1 cellular context compared by ENCODE assay signal in the genomic region with DNA sequence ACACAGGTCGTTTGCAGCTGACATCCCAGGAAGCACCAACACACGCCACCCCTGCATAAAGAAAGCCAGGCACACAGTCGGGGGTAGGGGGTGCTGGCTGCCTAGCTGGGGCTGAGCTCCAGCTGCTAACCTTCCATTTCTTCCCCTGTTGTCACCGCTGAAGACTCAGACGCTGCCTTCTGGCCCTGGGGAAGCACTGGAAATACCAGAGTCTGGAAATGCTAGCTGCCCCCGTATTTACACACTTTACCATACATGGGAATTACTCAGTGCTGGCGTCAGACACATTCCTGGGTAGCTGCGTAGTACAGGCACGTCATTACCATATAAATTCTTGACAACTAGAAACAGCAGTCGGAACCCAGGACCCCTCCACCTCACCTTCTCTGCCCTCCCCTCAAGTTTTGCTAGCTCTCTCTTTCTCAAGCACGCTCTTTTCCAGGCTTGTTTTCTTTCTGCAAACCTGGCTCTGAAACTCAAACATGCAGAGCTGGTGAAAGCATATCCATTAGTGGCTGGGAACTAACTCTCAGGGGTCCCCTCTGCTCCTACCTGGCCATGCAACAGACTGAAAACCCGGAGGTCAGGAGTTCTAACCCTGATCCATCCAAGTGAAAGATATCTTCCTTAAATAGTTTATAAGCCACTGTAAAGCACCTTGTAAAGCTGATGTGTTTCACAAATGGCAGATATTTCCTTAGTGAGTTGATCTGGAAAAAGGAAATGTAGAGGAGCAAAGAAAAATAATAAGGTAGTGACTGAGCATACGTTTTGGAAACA.
A peak's percentile ranks its signal among the peaks of the same experiment; 100 is the strongest.
TF ChIP-seq lines count a peak whose summit lies in the region.

No MANE protein-coding gene starts in this region.

TF ChIP-seq in HEK293, 187 proteins besides CTCF, POLR2A, EP300 and RAD21 (continued from another document and continues in another):
- TF ChIP-seq, protein P1, sequence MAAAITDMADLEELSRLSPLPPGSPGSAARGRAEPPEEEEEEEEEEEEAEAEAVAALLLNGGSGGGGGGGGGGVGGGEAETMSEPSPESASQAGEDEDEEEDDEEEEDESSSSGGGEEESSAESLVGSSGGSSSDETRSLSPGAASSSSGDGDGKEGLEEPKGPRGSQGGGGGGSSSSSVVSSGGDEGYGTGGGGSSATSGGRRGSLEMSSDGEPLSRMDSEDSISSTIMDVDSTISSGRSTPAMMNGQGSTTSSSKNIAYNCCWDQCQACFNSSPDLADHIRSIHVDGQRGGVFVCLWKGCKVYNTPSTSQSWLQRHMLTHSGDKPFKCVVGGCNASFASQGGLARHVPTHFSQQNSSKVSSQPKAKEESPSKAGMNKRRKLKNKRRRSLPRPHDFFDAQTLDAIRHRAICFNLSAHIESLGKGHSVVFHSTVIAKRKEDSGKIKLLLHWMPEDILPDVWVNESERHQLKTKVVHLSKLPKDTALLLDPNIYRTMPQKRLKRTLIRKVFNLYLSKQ (tag by site-specific recombination; IDR thresholded peaks at IDR 0.05; ENCODE audit: borderline replicate concordance): no peak
- TF ChIP-seq, protein P2, sequence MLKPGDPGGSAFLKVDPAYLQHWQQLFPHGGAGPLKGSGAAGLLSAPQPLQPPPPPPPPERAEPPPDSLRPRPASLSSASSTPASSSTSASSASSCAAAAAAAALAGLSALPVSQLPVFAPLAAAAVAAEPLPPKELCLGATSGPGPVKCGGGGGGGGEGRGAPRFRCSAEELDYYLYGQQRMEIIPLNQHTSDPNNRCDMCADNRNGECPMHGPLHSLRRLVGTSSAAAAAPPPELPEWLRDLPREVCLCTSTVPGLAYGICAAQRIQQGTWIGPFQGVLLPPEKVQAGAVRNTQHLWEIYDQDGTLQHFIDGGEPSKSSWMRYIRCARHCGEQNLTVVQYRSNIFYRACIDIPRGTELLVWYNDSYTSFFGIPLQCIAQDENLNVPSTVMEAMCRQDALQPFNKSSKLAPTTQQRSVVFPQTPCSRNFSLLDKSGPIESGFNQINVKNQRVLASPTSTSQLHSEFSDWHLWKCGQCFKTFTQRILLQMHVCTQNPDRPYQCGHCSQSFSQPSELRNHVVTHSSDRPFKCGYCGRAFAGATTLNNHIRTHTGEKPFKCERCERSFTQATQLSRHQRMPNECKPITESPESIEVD (tag by site-specific recombination; IDR thresholded peaks at IDR 0.05): no peak; the same call in 1 of the 2 replicates
- TF ChIP-seq, protein P3, sequence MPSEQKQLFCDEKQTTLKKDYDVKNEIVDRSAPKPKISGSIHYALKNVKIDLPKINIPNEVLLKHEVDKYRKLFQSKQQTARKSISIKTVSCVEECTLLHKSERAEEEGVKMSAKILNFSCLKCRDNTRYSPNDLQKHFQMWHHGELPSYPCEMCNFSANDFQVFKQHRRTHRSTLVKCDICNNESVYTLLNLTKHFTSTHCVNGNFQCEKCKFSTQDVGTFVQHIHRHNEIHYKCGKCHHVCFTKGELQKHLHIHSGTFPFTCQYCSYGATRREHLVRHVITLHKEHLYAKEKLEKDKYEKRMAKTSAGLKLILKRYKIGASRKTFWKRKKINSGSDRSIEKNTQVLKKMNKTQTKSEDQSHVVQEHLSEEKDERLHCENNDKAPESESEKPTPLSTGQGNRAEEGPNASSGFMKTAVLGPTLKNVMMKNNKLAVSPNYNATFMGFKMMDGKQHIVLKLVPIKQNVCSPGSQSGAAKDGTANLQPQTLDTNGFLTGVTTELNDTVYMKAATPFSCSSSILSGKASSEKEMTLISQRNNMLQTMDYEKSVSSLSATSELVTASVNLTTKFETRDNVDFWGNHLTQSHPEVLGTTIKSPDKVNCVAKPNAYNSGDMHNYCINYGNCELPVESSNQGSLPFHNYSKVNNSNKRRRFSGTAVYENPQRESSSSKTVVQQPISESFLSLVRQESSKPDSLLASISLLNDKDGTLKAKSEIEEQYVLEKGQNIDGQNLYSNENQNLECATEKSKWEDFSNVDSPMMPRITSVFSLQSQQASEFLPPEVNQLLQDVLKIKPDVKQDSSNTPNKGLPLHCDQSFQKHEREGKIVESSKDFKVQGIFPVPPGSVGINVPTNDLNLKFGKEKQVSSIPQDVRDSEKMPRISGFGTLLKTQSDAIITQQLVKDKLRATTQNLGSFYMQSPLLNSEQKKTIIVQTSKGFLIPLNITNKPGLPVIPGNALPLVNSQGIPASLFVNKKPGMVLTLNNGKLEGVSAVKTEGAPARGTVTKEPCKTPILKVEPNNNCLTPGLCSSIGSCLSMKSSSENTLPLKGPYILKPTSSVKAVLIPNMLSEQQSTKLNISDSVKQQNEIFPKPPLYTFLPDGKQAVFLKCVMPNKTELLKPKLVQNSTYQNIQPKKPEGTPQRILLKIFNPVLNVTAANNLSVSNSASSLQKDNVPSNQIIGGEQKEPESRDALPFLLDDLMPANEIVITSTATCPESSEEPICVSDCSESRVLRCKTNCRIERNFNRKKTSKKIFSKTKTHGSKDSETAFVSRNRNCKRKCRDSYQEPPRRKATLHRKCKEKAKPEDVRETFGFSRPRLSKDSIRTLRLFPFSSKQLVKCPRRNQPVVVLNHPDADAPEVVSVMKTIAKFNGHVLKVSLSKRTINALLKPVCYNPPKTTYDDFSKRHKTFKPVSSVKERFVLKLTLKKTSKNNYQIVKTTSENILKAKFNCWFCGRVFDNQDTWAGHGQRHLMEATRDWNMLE (tag by site-specific recombination; conservative IDR thresholded peaks at IDR 0.05; ENCODE audit: low read depth): 0 out of 2 replicates have a peak, but pooled peaks have one; percentile 28
- TF ChIP-seq, protein P4, sequence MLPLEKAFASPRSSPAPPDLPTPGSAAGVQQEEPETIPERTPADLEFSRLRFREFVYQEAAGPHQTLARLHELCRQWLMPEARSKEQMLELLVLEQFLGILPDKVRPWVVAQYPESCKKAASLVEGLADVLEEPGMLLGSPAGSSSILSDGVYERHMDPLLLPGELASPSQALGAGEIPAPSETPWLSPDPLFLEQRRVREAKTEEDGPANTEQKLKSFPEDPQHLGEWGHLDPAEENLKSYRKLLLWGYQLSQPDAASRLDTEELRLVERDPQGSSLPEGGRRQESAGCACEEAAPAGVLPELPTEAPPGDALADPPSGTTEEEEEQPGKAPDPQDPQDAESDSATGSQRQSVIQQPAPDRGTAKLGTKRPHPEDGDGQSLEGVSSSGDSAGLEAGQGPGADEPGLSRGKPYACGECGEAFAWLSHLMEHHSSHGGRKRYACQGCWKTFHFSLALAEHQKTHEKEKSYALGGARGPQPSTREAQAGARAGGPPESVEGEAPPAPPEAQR (tag by site-specific recombination; IDR thresholded peaks at IDR 0.05): no peak
- peak; percentile 54 for TF ChIP-seq ZNF184 (tag by site-specific recombination; IDR thresholded peaks at IDR 0.05)
- TF ChIP-seq, protein P5, sequence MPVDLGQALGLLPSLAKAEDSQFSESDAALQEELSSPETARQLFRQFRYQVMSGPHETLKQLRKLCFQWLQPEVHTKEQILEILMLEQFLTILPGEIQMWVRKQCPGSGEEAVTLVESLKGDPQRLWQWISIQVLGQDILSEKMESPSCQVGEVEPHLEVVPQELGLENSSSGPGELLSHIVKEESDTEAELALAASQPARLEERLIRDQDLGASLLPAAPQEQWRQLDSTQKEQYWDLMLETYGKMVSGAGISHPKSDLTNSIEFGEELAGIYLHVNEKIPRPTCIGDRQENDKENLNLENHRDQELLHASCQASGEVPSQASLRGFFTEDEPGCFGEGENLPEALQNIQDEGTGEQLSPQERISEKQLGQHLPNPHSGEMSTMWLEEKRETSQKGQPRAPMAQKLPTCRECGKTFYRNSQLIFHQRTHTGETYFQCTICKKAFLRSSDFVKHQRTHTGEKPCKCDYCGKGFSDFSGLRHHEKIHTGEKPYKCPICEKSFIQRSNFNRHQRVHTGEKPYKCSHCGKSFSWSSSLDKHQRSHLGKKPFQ (tag by site-specific recombination; IDR thresholded peaks at IDR 0.05): no peak
- TF ChIP-seq SCRT2 (tag by site-specific recombination; IDR thresholded peaks at IDR 0.05): no peak
- no peak for TF ChIP-seq KLF8 (tag by site-specific recombination; IDR thresholded peaks at IDR 0.05)
- no peak for TF ChIP-seq ZNF510 (tag by site-specific recombination; IDR thresholded peaks at IDR 0.05; ENCODE audit: insufficient replicate concordance)
- TF ChIP-seq ZNF19 (tag by site-specific recombination; IDR thresholded peaks at IDR 0.05; ENCODE audit: low read depth): no peak
- no peak for TF ChIP-seq ZNF16 (tag by site-specific recombination; IDR thresholded peaks at IDR 0.05; ENCODE audit: low read depth)
- TF ChIP-seq YY1 (tag by site-specific recombination; IDR thresholded peaks at IDR 0.05): no peak
- TF ChIP-seq, protein P6, sequence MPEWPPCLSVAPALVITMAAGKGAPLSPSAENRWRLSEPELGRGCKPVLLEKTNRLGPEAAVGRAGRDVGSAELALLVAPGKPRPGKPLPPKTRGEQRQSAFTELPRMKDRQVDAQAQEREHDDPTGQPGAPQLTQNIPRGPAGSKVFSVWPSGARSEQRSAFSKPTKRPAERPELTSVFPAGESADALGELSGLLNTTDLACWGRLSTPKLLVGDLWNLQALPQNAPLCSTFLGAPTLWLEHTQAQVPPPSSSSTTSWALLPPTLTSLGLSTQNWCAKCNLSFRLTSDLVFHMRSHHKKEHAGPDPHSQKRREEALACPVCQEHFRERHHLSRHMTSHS (tag by site-specific recombination; IDR thresholded peaks at IDR 0.05): no peak
- TF ChIP-seq ZEB2 (tag by site-specific recombination; IDR thresholded peaks at IDR 0.05): peak; percentile 95
- TF ChIP-seq ZBTB48 (tag by site-specific recombination; IDR thresholded peaks at IDR 0.05): no peak
- TF ChIP-seq ZNF561 (tag by site-specific recombination; IDR thresholded peaks at IDR 0.05; ENCODE audit: borderline replicate concordance): no peak
- peak; percentile 49; the same call in 1 of the 2 replicates for TF ChIP-seq ZFP37 (tag by site-specific recombination; IDR thresholded peaks at IDR 0.05)
- TF ChIP-seq, protein P7, sequence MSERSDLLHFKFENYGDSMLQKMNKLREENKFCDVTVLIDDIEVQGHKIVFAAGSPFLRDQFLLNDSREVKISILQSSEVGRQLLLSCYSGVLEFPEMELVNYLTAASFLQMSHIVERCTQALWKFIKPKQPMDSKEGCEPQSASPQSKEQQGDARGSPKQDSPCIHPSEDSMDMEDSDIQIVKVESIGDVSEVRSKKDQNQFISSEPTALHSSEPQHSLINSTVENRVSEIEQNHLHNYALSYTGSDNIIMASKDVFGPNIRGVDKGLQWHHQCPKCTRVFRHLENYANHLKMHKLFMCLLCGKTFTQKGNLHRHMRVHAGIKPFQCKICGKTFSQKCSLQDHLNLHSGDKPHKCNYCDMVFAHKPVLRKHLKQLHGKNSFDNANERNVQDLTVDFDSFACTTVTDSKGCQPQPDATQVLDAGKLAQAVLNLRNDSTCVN (tag by site-specific recombination; optimal IDR thresholded peaks at IDR 0.05): no peak
- TF ChIP-seq, protein P8, sequence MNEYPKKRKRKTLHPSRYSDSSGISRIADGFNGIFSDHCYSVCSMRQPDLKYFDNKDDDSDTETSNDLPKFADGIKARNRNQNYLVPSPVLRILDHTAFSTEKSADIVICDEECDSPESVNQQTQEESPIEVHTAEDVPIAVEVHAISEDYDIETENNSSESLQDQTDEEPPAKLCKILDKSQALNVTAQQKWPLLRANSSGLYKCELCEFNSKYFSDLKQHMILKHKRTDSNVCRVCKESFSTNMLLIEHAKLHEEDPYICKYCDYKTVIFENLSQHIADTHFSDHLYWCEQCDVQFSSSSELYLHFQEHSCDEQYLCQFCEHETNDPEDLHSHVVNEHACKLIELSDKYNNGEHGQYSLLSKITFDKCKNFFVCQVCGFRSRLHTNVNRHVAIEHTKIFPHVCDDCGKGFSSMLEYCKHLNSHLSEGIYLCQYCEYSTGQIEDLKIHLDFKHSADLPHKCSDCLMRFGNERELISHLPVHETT (tag by site-specific recombination; IDR thresholded peaks at IDR 0.05): peak; percentile 71
- TF ChIP-seq GFI1B (tag by site-specific recombination; IDR thresholded peaks at IDR 0.05): no peak
- TF ChIP-seq ZNF530 (tag by site-specific recombination; IDR thresholded peaks at IDR 0.05; ENCODE audit: low read depth): no peak
- 0 out of 2 replicates have a peak, but pooled peaks have one; percentile 24 for TF ChIP-seq IKZF3 (tag by site-specific recombination; IDR thresholded peaks at IDR 0.05)
- 0 out of 2 replicates have a peak, but pooled peaks have one; percentile 20 for TF ChIP-seq ZNF623 (tag by site-specific recombination; IDR thresholded peaks at IDR 0.05)
- TF ChIP-seq KLF7 (tag by site-specific recombination; IDR thresholded peaks at IDR 0.05; ENCODE audit: borderline replicate concordance): no peak
- no peak for TF ChIP-seq ZNF837 (tag by site-specific recombination; IDR thresholded peaks at IDR 0.05)
- TF ChIP-seq, protein P9, sequence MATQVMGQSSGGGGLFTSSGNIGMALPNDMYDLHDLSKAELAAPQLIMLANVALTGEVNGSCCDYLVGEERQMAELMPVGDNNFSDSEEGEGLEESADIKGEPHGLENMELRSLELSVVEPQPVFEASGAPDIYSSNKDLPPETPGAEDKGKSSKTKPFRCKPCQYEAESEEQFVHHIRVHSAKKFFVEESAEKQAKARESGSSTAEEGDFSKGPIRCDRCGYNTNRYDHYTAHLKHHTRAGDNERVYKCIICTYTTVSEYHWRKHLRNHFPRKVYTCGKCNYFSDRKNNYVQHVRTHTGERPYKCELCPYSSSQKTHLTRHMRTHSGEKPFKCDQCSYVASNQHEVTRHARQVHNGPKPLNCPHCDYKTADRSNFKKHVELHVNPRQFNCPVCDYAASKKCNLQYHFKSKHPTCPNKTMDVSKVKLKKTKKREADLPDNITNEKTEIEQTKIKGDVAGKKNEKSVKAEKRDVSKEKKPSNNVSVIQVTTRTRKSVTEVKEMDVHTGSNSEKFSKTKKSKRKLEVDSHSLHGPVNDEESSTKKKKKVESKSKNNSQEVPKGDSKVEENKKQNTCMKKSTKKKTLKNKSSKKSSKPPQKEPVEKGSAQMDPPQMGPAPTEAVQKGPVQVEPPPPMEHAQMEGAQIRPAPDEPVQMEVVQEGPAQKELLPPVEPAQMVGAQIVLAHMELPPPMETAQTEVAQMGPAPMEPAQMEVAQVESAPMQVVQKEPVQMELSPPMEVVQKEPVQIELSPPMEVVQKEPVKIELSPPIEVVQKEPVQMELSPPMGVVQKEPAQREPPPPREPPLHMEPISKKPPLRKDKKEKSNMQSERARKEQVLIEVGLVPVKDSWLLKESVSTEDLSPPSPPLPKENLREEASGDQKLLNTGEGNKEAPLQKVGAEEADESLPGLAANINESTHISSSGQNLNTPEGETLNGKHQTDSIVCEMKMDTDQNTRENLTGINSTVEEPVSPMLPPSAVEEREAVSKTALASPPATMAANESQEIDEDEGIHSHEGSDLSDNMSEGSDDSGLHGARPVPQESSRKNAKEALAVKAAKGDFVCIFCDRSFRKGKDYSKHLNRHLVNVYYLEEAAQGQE (tag by site-specific recombination; IDR thresholded peaks at IDR 0.05): no peak
- peak; percentile 87 for TF ChIP-seq ZNF366 (tag by site-specific recombination; conservative IDR thresholded peaks at IDR 0.05)
- no peak for TF ChIP-seq ZNF776 (tag by site-specific recombination; IDR thresholded peaks at IDR 0.05; ENCODE audit: borderline replicate concordance)
- TF ChIP-seq MYNN (tag by site-specific recombination; IDR thresholded peaks at IDR 0.05; ENCODE audit: borderline replicate concordance): no peak
